22 cellular contexts compared by ENCODE assay signal in the genomic region with DNA sequence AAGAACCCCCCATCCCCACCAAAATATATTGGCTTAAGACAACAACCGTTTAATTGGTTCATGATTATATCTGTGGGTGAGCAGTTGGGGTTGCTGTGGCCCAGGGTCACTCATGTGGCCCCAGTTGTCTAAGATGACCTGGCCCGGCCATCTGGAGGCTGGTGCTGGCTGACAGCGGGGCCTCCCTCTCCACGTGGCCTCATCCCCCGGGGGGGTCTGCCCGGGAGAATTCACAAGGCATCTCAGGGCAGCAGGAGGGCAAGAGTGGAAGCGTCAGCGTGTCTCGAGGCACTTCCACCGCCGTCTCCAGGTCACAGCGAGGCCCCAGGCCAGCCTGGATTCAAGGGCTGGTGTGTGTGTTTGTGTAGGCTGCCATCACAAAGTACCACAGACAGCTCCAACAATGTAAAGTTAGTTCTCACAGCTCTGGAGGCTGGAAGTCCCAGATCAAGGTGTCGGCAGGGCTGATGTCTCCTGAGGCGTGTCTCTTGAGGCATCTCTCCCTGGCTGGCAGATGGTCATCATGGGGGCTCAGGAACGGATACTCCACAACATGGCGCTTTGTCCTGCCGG. TPM values are rescaled to one million over a fixed set of nuclear protein-coding genes. Genes with fewer than 3 reads are reported as not detected.
DNase-seq lines count a peak whose midpoint lies in the region; ATAC-seq, FAIRE-seq and TF ChIP-seq lines count a peak whose summit lies in the region.
"Had no signal": no experiment of that assay in that cellular context is flagged by ENCODE, and none has a peak within 500 bp of the region (broad histone marks: within the 10 kb centered on the region; RNA-seq: fewer than 3 reads in every experiment).

No MANE protein-coding gene starts in this region.

- H3F3A ChIP-seq in GM23338 (replicated peaks; ENCODE audit: low read depth): no peaks in the 10 kb centered on the region

- H2AK9ac ChIP-seq in IMR-90 (replicated peaks; ENCODE audit: low read depth, low read length, poor library complexity): peak overlapping the region; percentile 45

- H2BK120ac ChIP-seq in IMR-90 (ENCODE audit: low read depth, low read length): no peak overlapping the region

- BruUV-seq in IMR-90 (replicated peaks; lab: Mats Ljungman, UMichigan): no TSS peak
- no TSS peak for BruUV-seq in K562 (replicated peaks; lab: Mats Ljungman, UMichigan)

- H3K9ac ChIP-seq in IMR-90 (ENCODE audit: low read depth, low read length): no peak overlapping the region
- H3K9ac ChIP-seq in K562 (ENCODE audit: insufficient read depth in 1 of 2, low read depth in 2 of 2, low read length in 2 of 2): peak overlapping the region in 1 of 2 experiments; percentile 53; a peak in 1 of 4 replicates
- H3K9ac ChIP-seq: BLaER1 had no signal

- WGBS in IMR-90 (ENCODE audit: extremely low coverage in 2 of 2, insufficient read length in 1 of 2), 2 experiments: 80% methylated on average over 1 of the region's 17 CpGs; no CpG with 5 or more reads in 1 of the 2 experiments
- 28% methylated on average over 17 of the region's 17 CpGs for WGBS in K562 (ENCODE audit: insufficient coverage, low coverage, missing lambda C conversion rate)

- H2BK5ac ChIP-seq in IMR-90 (ENCODE audit: low read depth, low read length, poor library complexity, severe bottlenecking): no peak overlapping the region

- TF ChIP-seq RAD21 in IMR-90 (IDR thresholded peaks at IDR 0.05; ENCODE audit: low read length) (no peak), K562 (CRISPR knock-in tag; conservative IDR thresholded peaks at IDR 0.05 in 1 of 2, IDR thresholded peaks at IDR 0.05 in 1 of 2) (no peak)

- H4K8ac ChIP-seq in IMR-90 (ENCODE audit: low read depth in 2 of 2, low read length in 2 of 2): no peak overlapping the region

- H3K36me3 Mint-ChIP-seq in GM23338 (ENCODE audit: low read depth) (no peaks in the 10 kb centered on the region), neural crest cell (ENCODE audit: low read depth) (no peaks in the 10 kb centered on the region)
- H3K36me3 Mint-ChIP-seq: CD14-positive monocyte; CD4-positive, alpha-beta memory T cell had no signal

- H2AK5ac ChIP-seq in IMR-90 (ENCODE audit: low read depth, low read length): no peak overlapping the region

- no peaks in the 10 kb centered on the region for H3K4me1 ChIP-seq in GM23338 (ENCODE audit: insufficient read depth)
- H3K4me1 ChIP-seq in IMR-90 (ENCODE audit: control insufficient read depth, insufficient read depth, low read length): no peaks in the 10 kb centered on the region
- H3K4me1 ChIP-seq in K562 (replicated peaks in 1 of 2; ENCODE audit: control insufficient read depth in 2 of 2, insufficient read depth in 2 of 2, low read length in 2 of 2): peaks cover 0 to 13% of the 10 kb centered on the region in 2 experiments; a peak in 3 of 5 replicates
- no peaks in the 10 kb centered on the region for H3K4me1 ChIP-seq in effector memory CD4-positive, alpha-beta T cell (ENCODE audit: control insufficient read depth, insufficient read depth, low read length, poor library complexity, severe bottlenecking)
- H3K4me1 ChIP-seq: BLaER1, HAP-1 had no signal

- H3K18ac ChIP-seq in IMR-90 (ENCODE audit: low read depth, low read length): no peak overlapping the region

- ATAC-seq in GM23338 (no peak), IMR-90 (ENCODE audit: low read depth) (no peak), K562 (peak; percentile 28; the same call in 1 of the 3 replicates)

- no peaks in the 10 kb centered on the region for H3K9me2 ChIP-seq in GM23338 (ENCODE audit: insufficient read depth)

- H3K9me3 Mint-ChIP-seq in GM23338: no peaks in the 10 kb centered on the region; the same call in 2 of the 3 replicates
- H3K9me3 Mint-ChIP-seq in neural crest cell: no peaks in the 10 kb centered on the region

- in situ Hi-C loops in IMR-90 (cut with MboI; ENCODE audit: low sequenced_read_pairs) (no loop called here), K562 (cut with MboI) (no loop called here)

- H3K14ac ChIP-seq in IMR-90 (replicated peaks; ENCODE audit: low read depth, low read length): no peak overlapping the region

- no peaks in the 10 kb centered on the region for H3K79me1 ChIP-seq in IMR-90 (ENCODE audit: low read depth in 1 of 2, low read length in 2 of 2)

- no peak overlapping the region for H4K91ac ChIP-seq in IMR-90 (ENCODE audit: insufficient read depth, low read depth, low read length)

- POLR2A ChIA-PET in IMR-90 (lab: Charles Lee; ENCODE audit: unreplicated experiment): no interaction called here
- POLR2A ChIA-PET in K562 (lab: Yijun Ruan, JAX): interaction anchor here (1.0 kb wide), 1 partner anchor 15 kb away, joined by 4 read pairs; no protein-coding TSS in a partner anchor

- H3K79me2 ChIP-seq in GM23338 (replicated peaks; ENCODE audit: insufficient read depth) (no peaks in the 10 kb centered on the region), K562 (ENCODE audit: control insufficient read depth, insufficient read depth, low read length) (no peaks in the 10 kb centered on the region)

- no peak for TF ChIP-seq CTCF in GM23338 (conservative IDR thresholded peaks at IDR 0.05; ENCODE audit: low read depth in 2 of 2)
- TF ChIP-seq CTCF in IMR-90 (conservative IDR thresholded peaks at IDR 0.05; ENCODE audit: low read depth, low read length): no peak
- no peak for TF ChIP-seq CTCF in K562 (IDR thresholded peaks at IDR 0.05 in 2 of 3, conservative IDR thresholded peaks at IDR 0.05 in 1 of 3; ENCODE audit: insufficient read depth in 2 of 3, low read depth in 1 of 3, low read length in 3 of 3)
- no peak for TF ChIP-seq CTCF in neural crest cell (conservative IDR thresholded peaks at IDR 0.05)

- CTCF ChIA-PET in IMR-90 (lab: Yijun Ruan, JAX) (no interaction called here), K562 (lab: Yijun Ruan, JAX; ENCODE audit: low intra/inter-chr PET ratio) (no interaction called here)

- H4K20me1 ChIP-seq in GM23338 (replicated peaks; ENCODE audit: insufficient read depth): no peaks in the 10 kb centered on the region
- no peaks in the 10 kb centered on the region for H4K20me1 ChIP-seq in IMR-90 (ENCODE audit: insufficient read depth, low read length)
- H4K20me1 ChIP-seq in K562 (replicated peaks; ENCODE audit: control insufficient read depth, insufficient read depth, low read length): 0 out of 2 replicates have a peak, but pooled peaks cover 8% of the 10 kb centered on the region
- H4K20me1 ChIP-seq: BLaER1 had no signal

- H3K4me3 ChIP-seq in GM23338 (no peak overlapping the region), IMR-90 (ENCODE audit: insufficient read depth, low read depth, low read length) (no peak overlapping the region), K562 (no peak overlapping the region)
- H3K4me3 ChIP-seq in effector memory CD4-positive, alpha-beta T cell (ENCODE audit: insufficient read depth, low read depth, low read length, poor library complexity, severe bottlenecking): no peak overlapping the region
- H3K4me3 ChIP-seq: BLaER1, HAP-1 had no signal

- no peak overlapping the region for H2BK15ac ChIP-seq in IMR-90 (ENCODE audit: low read depth, low read length)

- H3K23ac ChIP-seq in IMR-90 (ENCODE audit: low read depth, low read length): no peak overlapping the region

- H3K4me2 ChIP-seq in GM23338 (no peak overlapping the region), IMR-90 (ENCODE audit: low read depth, low read length) (no peak overlapping the region), K562 (ENCODE audit: insufficient read depth, low read length) (no peak overlapping the region)
- H3K4me2 ChIP-seq: BLaER1 had no signal

- no peak overlapping the region for H3K4me3 Mint-ChIP-seq in GM23338
- no peak overlapping the region for H3K4me3 Mint-ChIP-seq in neural crest cell
- H3K4me3 Mint-ChIP-seq: CD14-positive monocyte; CD4-positive, alpha-beta memory T cell had no signal

- DNase-seq in GM23338 (ENCODE audit: low spot score) (no peak), IMR-90 (no peak), K562 (ENCODE audit: extremely low read depth in 1 of 4, low spot score in 3 of 4) (peak in 1 of 4 experiments; percentile 31), neural crest cell (ENCODE audit: low read depth, low spot score) (no peak), erythroblast (lab: John Stamatoyannopoulos, UW) (no peak), DMS153 treated with DMSO at 0.1 percent for 48 hours (lab: John Stamatoyannopoulos, UW; ENCODE audit: unreplicated experiment) (no peak), GOT3 (lab: John Stamatoyannopoulos, UW) (no peak)
- no peak for DNase-seq in effector memory CD4-positive, alpha-beta T cell
- DNase-seq: 8988T; CD4-positive, alpha-beta memory T cell; DMS53; DND-41; EL; KBM-7 had no signal

- H3K9me3 ChIP-seq in IMR-90 (ENCODE audit: control insufficient read depth, insufficient read depth, low read length): peaks cover 4% of the 10 kb centered on the region
- H3K9me3 ChIP-seq in K562 (replicated peaks; ENCODE audit: control insufficient read depth, insufficient read depth, low read depth, low read length): no peaks in the 10 kb centered on the region
- no peaks in the 10 kb centered on the region for H3K9me3 ChIP-seq in effector memory CD4-positive, alpha-beta T cell (ENCODE audit: control insufficient read depth, low read length)
- H3K9me3 ChIP-seq: BLaER1, HAP-1 had no signal

- H3K27ac Mint-ChIP-seq in GM23338: no peak overlapping the region
- H3K27ac Mint-ChIP-seq in neural crest cell (ENCODE audit: unreplicated experiment): peak overlapping the region; percentile 96
- H3K27ac Mint-ChIP-seq: CD14-positive monocyte had no signal

- no peaks in the 10 kb centered on the region for H3K27me3 Mint-ChIP-seq in GM23338 (ENCODE audit: insufficient read depth, low read depth, poor library complexity)
- no peaks in the 10 kb centered on the region for H3K27me3 Mint-ChIP-seq in neural crest cell (ENCODE audit: low read depth)
- H3K27me3 Mint-ChIP-seq: CD4-positive, alpha-beta memory T cell had no signal

- H3K27ac ChIP-seq in GM23338 (ENCODE audit: low read depth) (no peak overlapping the region), IMR-90 (ENCODE audit: insufficient read depth, low read length) (no peak overlapping the region), K562 (ENCODE audit: extremely low read depth, low read depth, low read length) (no peak overlapping the region)
- no peak overlapping the region for H3K27ac ChIP-seq in effector memory CD4-positive, alpha-beta T cell (ENCODE audit: insufficient read depth, low read length, poor library complexity, severe bottlenecking)
- H3K27ac ChIP-seq: BLaER1 had no signal

- no peak for TF ChIP-seq EP300 in K562 (IDR thresholded peaks at IDR 0.05; ENCODE audit: low read length)

- no peak overlapping the region for H3K4ac ChIP-seq in IMR-90 (ENCODE audit: low read depth, low read length)

- TF ChIP-seq POLR2A in IMR-90 (IDR thresholded peaks at IDR 0.05; ENCODE audit: low read depth, low read length) (no peak), K562 (conservative IDR thresholded peaks at IDR 0.05) (no peak), erythroblast (IDR thresholded peaks at IDR 0.05; ENCODE audit: low read length) (no peak)

- H3K9me1 ChIP-seq in IMR-90 (ENCODE audit: insufficient read depth, low read length): no peaks in the 10 kb centered on the region
- H3K9me1 ChIP-seq in K562 (ENCODE audit: control insufficient read depth, insufficient read depth, low read length): no peaks in the 10 kb centered on the region

- no peak overlapping the region for H4K5ac ChIP-seq in IMR-90 (ENCODE audit: low read depth, low read length)

- H2AFZ ChIP-seq in GM23338: no peak overlapping the region
- no peak overlapping the region for H2AFZ ChIP-seq in IMR-90 (replicated peaks; ENCODE audit: low read length, poor library complexity)
- no peak overlapping the region for H2AFZ ChIP-seq in K562 (ENCODE audit: low read depth, low read length)

- no peak for FAIRE-seq in K562 (lab: Jason Lieb, UNC)
- FAIRE-seq: GM12891, GM19239, H1 had no signal

- dilution Hi-C loops in IMR-90 (cut with HindIII; ENCODE audit: low sequenced_read_pairs, unreplicated experiment): no loop called here

- H3K27me3 ChIP-seq in GM23338 (ENCODE audit: insufficient read depth) (no peaks in the 10 kb centered on the region), IMR-90 (ENCODE audit: control insufficient read depth, insufficient read depth, low read length) (peaks cover 2% of the 10 kb centered on the region), K562 (ENCODE audit: control insufficient read depth in 2 of 2, insufficient read depth in 2 of 2, low read length in 2 of 2) (peaks cover 2 to 24% of the 10 kb centered on the region in 2 experiments; a peak in 3 of 5 replicates)
- no peaks in the 10 kb centered on the region for H3K27me3 ChIP-seq in effector memory CD4-positive, alpha-beta T cell (replicated peaks; ENCODE audit: control insufficient read depth, insufficient read depth, low read length, poor library complexity, severe bottlenecking)
- H3K27me3 ChIP-seq: BLaER1 had no signal

- intact Hi-C loops in IMR-90 (cut with micrococcal nuclease) (no loop called here), K562 (cut with micrococcal nuclease) (no loop called here)

- no peak overlapping the region for H3K56ac ChIP-seq in IMR-90 (ENCODE audit: extremely low read depth, insufficient read depth, low read length)

- no peak overlapping the region for H2BK20ac ChIP-seq in IMR-90 (ENCODE audit: low read depth, low read length)

- H3K36me3 ChIP-seq in GM23338 (ENCODE audit: insufficient read depth): no peaks in the 10 kb centered on the region
- no peaks in the 10 kb centered on the region for H3K36me3 ChIP-seq in IMR-90 (ENCODE audit: control insufficient read depth, insufficient read depth, low read length)
- H3K36me3 ChIP-seq in K562 (ENCODE audit: control insufficient read depth, insufficient read depth, low read length): no peaks in the 10 kb centered on the region
- H3K36me3 ChIP-seq in effector memory CD4-positive, alpha-beta T cell (ENCODE audit: control insufficient read depth, insufficient read depth, low read length): no peaks in the 10 kb centered on the region
- H3K36me3 ChIP-seq: BLaER1, HAP-1 had no signal

- H3K4me1 Mint-ChIP-seq in GM23338 (no peaks in the 10 kb centered on the region), neural crest cell (peaks cover 7% of the 10 kb centered on the region)
- H3K4me1 Mint-ChIP-seq: CD14-positive monocyte; CD4-positive, alpha-beta memory T cell had no signal

RNA-seq across cellular contexts. Expression of a gene that starts 11.0 kb away (rescaled TPM):
- not detected in 2 replicates for total RNA-seq in GM23338 (2014; rRNA removed; shearing (Covaris generic))
- polyA plus RNA-seq in GM23338 (2016; fragmentation: Nextera tagmentation; extraction: Ambion mirVana) (not detected in 2 replicates), IMR-90 (2012; rRNA removed) (not detected in 2 replicates), K562 (2011; rRNA removed) (0.16 and 0.29 TPM in 2 replicates), K562 (2014; fragmentation: Illumina TruSeq; extraction: Trizol) (not detected in 2 replicates), K562 (2014; fragmentation: Nextera tagmentation; extraction: Ambion mirVana) (under 1 TPM in 1 of 2 experiments, not detected in 1; 0.22 TPM), K562 (2014; rRNA removed) (0.07 TPM in 1 of 2 replicates, not detected in the other)
- total RNA-seq in IMR-90 (2012; rRNA removed) (not detected in 2 replicates), K562 (2014; rRNA removed) (not detected in 2 replicates), K562 (2014; rRNA removed; fragmentation: Illumina TruSeq; extraction: Trizol) (not detected in 2 replicates), K562 (2015; rRNA removed; fragmentation: Illumina TruSeq; extraction: Trizol) (not detected in 2 replicates), K562 (2021) (not detected in 2 replicates), neural crest cell (not detected in 2 replicates)
- not detected in 2 replicates for polyA plus RNA-seq in IMR-90 (2012; cell fraction: cytosol; rRNA removed)
- polyA plus RNA-seq in IMR-90 (2012; cell fraction: nucleus; rRNA removed; ENCODE audit: low replicate concordance): not detected in 2 replicates
- total RNA-seq in K562 (2011; cell fraction: chromatin; rRNA removed; ENCODE audit: low replicate concordance): not detected in 2 replicates
- not detected in 2 replicates for total RNA-seq in K562 (2011; cell fraction: nucleolus; rRNA removed)
- total RNA-seq in K562 (2011; cell fraction: nucleoplasm; rRNA removed): not detected in 2 replicates
- not detected in 2 replicates for polyA plus RNA-seq in K562 (2011; cell fraction: cytosol; rRNA removed)
- polyA plus RNA-seq in K562 (2011; cell fraction: nucleus; rRNA removed): not detected in 2 replicates
- polyA plus RNA-seq in K562 (2012): not detected in 2 replicates
- polyA minus RNA-seq in K562 (2011; rRNA and poly(A)+ RNA removed): not detected in 2 replicates
- polyA minus RNA-seq in K562 (2011; cell fraction: cytosol; rRNA and poly(A)+ RNA removed): not detected in 2 replicates
- not detected in 2 replicates for polyA minus RNA-seq in K562 (2011; cell fraction: nucleus; rRNA and poly(A)+ RNA removed)
- total RNA-seq: G401, H1, HT-29 had no signal
- polyA plus RNA-seq: H1 had no signal
